8 cellular contexts compared by ENCODE assay signal in the genomic region with DNA sequence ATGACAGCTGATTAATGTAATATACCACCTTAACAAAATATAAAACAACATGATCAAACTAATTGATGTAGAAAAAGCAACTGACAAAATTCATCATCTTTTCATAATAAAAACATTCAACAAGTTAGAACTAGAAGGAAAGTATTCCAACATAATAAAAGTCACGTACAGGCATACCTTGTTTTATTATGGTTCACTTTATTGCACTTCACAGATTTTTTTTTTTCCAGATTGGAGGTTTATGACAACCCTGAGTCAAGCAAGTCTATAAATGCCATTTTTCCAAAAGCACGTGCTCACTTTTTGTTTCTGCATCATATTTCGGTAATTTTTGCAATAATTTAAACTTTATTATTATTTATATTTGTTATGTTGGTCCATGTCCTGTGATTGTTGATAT.
"Had no signal": no experiment of that assay in that cellular context is flagged by ENCODE, and none has a peak within 500 bp of the region (broad histone marks: within the 10 kb centered on the region; RNA-seq: fewer than 3 reads in every experiment).

No MANE protein-coding gene starts in this region.

- H3K4me3 ChIP-seq: GM23338, K562 had no signal

- DNase-seq: H9, HCEC 1CT, IMR-90 had no signal

- FAIRE-seq: H1, H54, HTR-8/SVneo, K562 had no signal

- ATAC-seq: GM23338, K562 had no signal
